ENCODE assay signal across 11 cellular contexts in genomic region chr3:172135766-172136729, GRCh38.
DNase-seq lines count a peak whose midpoint lies in the region; TF ChIP-seq lines count a peak whose summit lies in the region.
"Had no signal": no experiment of that assay in that cellular context is flagged by ENCODE, and none has a peak within 500 bp of the region (broad histone marks: within the 10 kb centered on the region; RNA-seq: fewer than 3 reads in every experiment).

No MANE protein-coding gene starts in this region.

- H3K27me3 Mint-ChIP-seq in activated T-cell treated with anti-CD3 and anti-CD28 coated beads, Interleukin-2, amount 50 U/mL, for 24 hours = no peaks in the 10 kb centered on the region
- peaks cover 3 to 14% (median 4%) of the 10 kb centered on the region in 3 donors for H3K27me3 Mint-ChIP-seq in immature natural killer cell (ENCODE audit: low read depth in 3 of 3)

- DNase-seq in activated T-cell treated with anti-CD3 and anti-CD28 coated beads, Interleukin-2, amount 50 U/mL, for 24 hours = no peak
- DNase-seq in activated T-cell treated with anti-CD3 and anti-CD28 coated beads for 4 hours (no peak), amniotic epithelial cell (ENCODE audit: low read depth) (peak; percentile 94), immature natural killer cell (no peak), transverse colon (no peak), DMS53 treated with DMSO at 0.1 percent for 48 hours (lab: John Stamatoyannopoulos, UW; ENCODE audit: unreplicated experiment) (no peak), NCI-H2227 (lab: John Stamatoyannopoulos, UW; ENCODE audit: unreplicated experiment) (no peak), Kasumi-1 (lab: John Stamatoyannopoulos, UW) (no peak)
- DNase-seq: activated CD4-positive, alpha-beta T cell treated with anti-CD3 and anti-CD28 coated beads for 4 hours; NCI-H1048 had no signal

- H3K9me3 Mint-ChIP-seq in activated T-cell treated with anti-CD3 and anti-CD28 coated beads, Interleukin-2, amount 50 U/mL, for 24 hours = no peaks in the 10 kb centered on the region
- H3K9me3 Mint-ChIP-seq in immature natural killer cell = no peaks in the 10 kb centered on the region

- H3K36me3 Mint-ChIP-seq in activated T-cell treated with anti-CD3 and anti-CD28 coated beads, Interleukin-2, amount 50 U/mL, for 24 hours (ENCODE audit: low read depth) = peaks cover 26% of the 10 kb centered on the region
- peaks cover 0 to 14% (median 9%) of the 10 kb centered on the region in 3 donors for H3K36me3 Mint-ChIP-seq in immature natural killer cell

- TF ChIP-seq CTCF in transverse colon (IDR thresholded peaks at IDR 0.05) = no peak

- TF ChIP-seq EP300 in transverse colon (IDR thresholded peaks at IDR 0.05; ENCODE audit: low read depth) = no peak

- TF ChIP-seq POLR2A in transverse colon (IDR thresholded peaks at IDR 0.05) = no peak

- in situ Hi-C loops in transverse colon (cut with MboI; ENCODE audit: low pct_ligation_motif_present in 1 of 4, low pct_unique_long_range_greater_than_20kb in 1 of 4, low sequenced_read_pairs in 3 of 4) = no loop called here

- intact Hi-C loops in transverse colon (cut with DNase I; ENCODE audit: low total_unique reads) = no loop called here

- H3K36me3 ChIP-seq in transverse colon = no peaks in the 10 kb centered on the region

- peak overlapping the region; percentile 36 to 77 (median 76) for H3K27ac ChIP-seq in transverse colon
- H3K27ac ChIP-seq: C4-2B had no signal

- peaks cover 46 to 76% (median 61%) of the 10 kb centered on the region in 4 donors for H3K4me1 ChIP-seq in transverse colon

- WGBS in transverse colon (ENCODE audit: low coverage in 1 of 2), 2 donors = 74 to 80% methylated on average over 4 of the region's 4 CpGs

- no peaks in the 10 kb centered on the region for H3K9me3 ChIP-seq in transverse colon

- H3K4me3 ChIP-seq in transverse colon = no peak overlapping the region

- peaks cover 82% of the 10 kb centered on the region for H3K4me1 Mint-ChIP-seq in activated T-cell treated with anti-CD3 and anti-CD28 coated beads, Interleukin-2, amount 50 U/mL, for 24 hours (ENCODE audit: low read depth)
- H3K4me1 Mint-ChIP-seq in immature natural killer cell = peaks cover 93 to 99% of the 10 kb centered on the region in 2 donors

- no peak overlapping the region for H3K4me3 Mint-ChIP-seq in activated T-cell treated with anti-CD3 and anti-CD28 coated beads, Interleukin-2, amount 50 U/mL, for 24 hours
- H3K4me3 Mint-ChIP-seq in immature natural killer cell = peak overlapping the region; percentile 7 to 68 (median 33)

- peak overlapping the region; percentile 63 for H3K27ac Mint-ChIP-seq in activated T-cell treated with anti-CD3 and anti-CD28 coated beads, Interleukin-2, amount 50 U/mL, for 24 hours
- peak overlapping the region; percentile 78 to 96 (median 86) for H3K27ac Mint-ChIP-seq in immature natural killer cell

- H3K27me3 ChIP-seq in transverse colon = no peaks in the 10 kb centered on the region
